Comparison of ENCODE assay signal across 1 cellular context in the genomic region with DNA sequence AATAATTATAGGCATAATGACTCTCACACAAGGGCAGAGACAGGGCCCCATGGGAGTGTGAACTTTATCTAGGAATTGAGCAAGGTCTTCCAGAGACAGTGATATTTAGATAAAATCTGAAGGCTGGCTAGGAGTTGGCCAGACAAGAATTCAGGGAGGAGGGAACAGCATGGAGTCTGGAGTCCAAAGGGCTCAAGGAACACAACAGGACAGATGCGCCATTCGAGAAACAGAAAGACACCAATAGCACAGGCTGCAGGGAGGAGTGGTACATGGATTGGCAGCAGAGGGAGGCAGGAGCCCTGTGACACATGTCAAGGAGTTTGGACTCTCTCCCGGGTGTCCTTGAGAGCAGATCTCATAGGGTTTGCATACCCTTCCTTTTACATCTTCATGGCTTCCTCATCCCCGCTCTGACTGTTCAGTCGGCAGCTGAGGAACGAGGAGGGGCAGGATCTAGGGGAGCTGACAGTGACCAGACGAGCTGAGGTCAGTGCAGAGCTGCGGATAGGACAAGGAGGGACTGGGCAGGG.
TF ChIP-seq lines count a peak whose summit lies in the region.

No MANE protein-coding gene starts in this region.

TF ChIP-seq in HepG2, 621 proteins besides CTCF, POLR2A, EP300 and RAD21 (continued from another document):
- peak; percentile 34; the same call in 1 of the 2 replicates for TF ChIP-seq HNF4A (CRISPR knock-in tag; IDR thresholded peaks at IDR 0.05)
- no peak for TF ChIP-seq SOX13 (IDR thresholded peaks at IDR 0.05)
- TF ChIP-seq SOX13 (CRISPR knock-in tag; conservative IDR thresholded peaks at IDR 0.05 in 1 of 2, IDR thresholded peaks at IDR 0.05 in 1 of 2): peak in 1 of 2 experiments; percentile 6; a peak in 1 of 4 replicates
- no peak for TF ChIP-seq REXO4 (CRISPR knock-in tag; IDR thresholded peaks at IDR 0.05; ENCODE audit: borderline replicate concordance)
- TF ChIP-seq ZNF577 (CRISPR knock-in tag; IDR thresholded peaks at IDR 0.05; ENCODE audit: borderline replicate concordance, low read depth): no peak
- no peak for TF ChIP-seq IRF2 (CRISPR knock-in tag; IDR thresholded peaks at IDR 0.05)
- TF ChIP-seq, protein P1, sequence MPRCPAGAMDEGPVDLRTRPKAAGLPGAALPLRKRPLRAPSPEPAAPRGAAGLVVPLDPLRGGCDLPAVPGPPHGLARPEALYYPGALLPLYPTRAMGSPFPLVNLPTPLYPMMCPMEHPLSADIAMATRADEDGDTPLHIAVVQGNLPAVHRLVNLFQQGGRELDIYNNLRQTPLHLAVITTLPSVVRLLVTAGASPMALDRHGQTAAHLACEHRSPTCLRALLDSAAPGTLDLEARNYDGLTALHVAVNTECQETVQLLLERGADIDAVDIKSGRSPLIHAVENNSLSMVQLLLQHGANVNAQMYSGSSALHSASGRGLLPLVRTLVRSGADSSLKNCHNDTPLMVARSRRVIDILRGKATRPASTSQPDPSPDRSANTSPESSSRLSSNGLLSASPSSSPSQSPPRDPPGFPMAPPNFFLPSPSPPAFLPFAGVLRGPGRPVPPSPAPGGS (CRISPR knock-in tag; IDR thresholded peaks at IDR 0.05): no peak
- no peak for TF ChIP-seq NPAS2 (CRISPR knock-in tag; IDR thresholded peaks at IDR 0.05; ENCODE audit: borderline replicate concordance)
- no peak for TF ChIP-seq ZNF232 (CRISPR knock-in tag; IDR thresholded peaks at IDR 0.05; ENCODE audit: borderline replicate concordance)
- TF ChIP-seq ZNF672 (CRISPR knock-in tag; IDR thresholded peaks at IDR 0.05): no peak
- no peak for TF ChIP-seq ARNTL (CRISPR knock-in tag; IDR thresholded peaks at IDR 0.05)
- TF ChIP-seq ZMAT3 (CRISPR knock-in tag; conservative IDR thresholded peaks at IDR 0.05): no peak
- TF ChIP-seq, protein P2, sequence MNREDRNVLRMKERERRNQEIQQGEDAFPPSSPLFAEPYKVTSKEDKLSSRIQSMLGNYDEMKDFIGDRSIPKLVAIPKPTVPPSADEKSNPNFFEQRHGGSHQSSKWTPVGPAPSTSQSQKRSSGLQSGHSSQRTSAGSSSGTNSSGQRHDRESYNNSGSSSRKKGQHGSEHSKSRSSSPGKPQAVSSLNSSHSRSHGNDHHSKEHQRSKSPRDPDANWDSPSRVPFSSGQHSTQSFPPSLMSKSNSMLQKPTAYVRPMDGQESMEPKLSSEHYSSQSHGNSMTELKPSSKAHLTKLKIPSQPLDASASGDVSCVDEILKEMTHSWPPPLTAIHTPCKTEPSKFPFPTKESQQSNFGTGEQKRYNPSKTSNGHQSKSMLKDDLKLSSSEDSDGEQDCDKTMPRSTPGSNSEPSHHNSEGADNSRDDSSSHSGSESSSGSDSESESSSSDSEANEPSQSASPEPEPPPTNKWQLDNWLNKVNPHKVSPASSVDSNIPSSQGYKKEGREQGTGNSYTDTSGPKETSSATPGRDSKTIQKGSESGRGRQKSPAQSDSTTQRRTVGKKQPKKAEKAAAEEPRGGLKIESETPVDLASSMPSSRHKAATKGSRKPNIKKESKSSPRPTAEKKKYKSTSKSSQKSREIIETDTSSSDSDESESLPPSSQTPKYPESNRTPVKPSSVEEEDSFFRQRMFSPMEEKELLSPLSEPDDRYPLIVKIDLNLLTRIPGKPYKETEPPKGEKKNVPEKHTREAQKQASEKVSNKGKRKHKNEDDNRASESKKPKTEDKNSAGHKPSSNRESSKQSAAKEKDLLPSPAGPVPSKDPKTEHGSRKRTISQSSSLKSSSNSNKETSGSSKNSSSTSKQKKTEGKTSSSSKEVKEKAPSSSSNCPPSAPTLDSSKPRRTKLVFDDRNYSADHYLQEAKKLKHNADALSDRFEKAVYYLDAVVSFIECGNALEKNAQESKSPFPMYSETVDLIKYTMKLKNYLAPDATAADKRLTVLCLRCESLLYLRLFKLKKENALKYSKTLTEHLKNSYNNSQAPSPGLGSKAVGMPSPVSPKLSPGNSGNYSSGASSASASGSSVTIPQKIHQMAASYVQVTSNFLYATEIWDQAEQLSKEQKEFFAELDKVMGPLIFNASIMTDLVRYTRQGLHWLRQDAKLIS (CRISPR knock-in tag; IDR thresholded peaks at IDR 0.05): no peak
